15 cellular contexts compared by ENCODE assay signal in genomic region chr3:74445541-74445940, GRCh38.
DNase-seq lines count a peak whose midpoint lies in the region; ATAC-seq and TF ChIP-seq lines count a peak whose summit lies in the region.
"Had no signal": no experiment of that assay in that cellular context is flagged by ENCODE, and none has a peak within 500 bp of the region (broad histone marks: within the 10 kb centered on the region; RNA-seq: fewer than 3 reads in every experiment).

No MANE protein-coding gene starts in this region.

- H3K27ac Mint-ChIP-seq in stimulated activated memory B cell treated with anti-CD40 and anti-IgM and Interleukin-4, amounts not matched to agents 10 μg/mL and 1 μg/mL and 100 μg/mL, for 72 hours: no peak overlapping the region
- H3K27ac Mint-ChIP-seq: B cell; CD8-positive, alpha-beta T cell; H9 had no signal

- H3K36me3 ChIP-seq in uterus: no peaks in the 10 kb centered on the region
- H3K36me3 ChIP-seq: BLaER1 treated with 17β-estradiol and CSF1 and Interleukin-3, amounts not matched to agents 10 nM and 100 nM had no signal

- H3K4me1 ChIP-seq in uterus: no peaks in the 10 kb centered on the region
- H3K4me1 ChIP-seq: BLaER1 treated with 17β-estradiol and CSF1 and Interleukin-3, amounts not matched to agents 10 nM and 100 nM had no signal

- no peaks in the 10 kb centered on the region for H3K4me1 Mint-ChIP-seq in stimulated activated memory B cell treated with anti-CD40 and anti-IgM and Interleukin-4, amounts not matched to agents 10 μg/mL and 1 μg/mL and 100 μg/mL, for 72 hours
- H3K4me1 Mint-ChIP-seq: B cell, H9 had no signal

- H3K4me3 ChIP-seq in AG10803 (ENCODE audit: low read length): no peak overlapping the region
- no peak overlapping the region for H3K4me3 ChIP-seq in choroid plexus epithelial cell (ENCODE audit: low read depth, low read length)
- H3K4me3 ChIP-seq in uterus: no peak overlapping the region
- H3K4me3 ChIP-seq: BLaER1 treated with 17β-estradiol and CSF1 and Interleukin-3, amounts not matched to agents 10 nM and 100 nM had no signal

- intact Hi-C loops in uterus (cut with DNase I; ENCODE audit: low total_unique reads): no loop called here

- no peaks in the 10 kb centered on the region for H3K36me3 Mint-ChIP-seq in stimulated activated memory B cell treated with anti-CD40 and anti-IgM and Interleukin-4, amounts not matched to agents 10 μg/mL and 1 μg/mL and 100 μg/mL, for 72 hours
- H3K36me3 Mint-ChIP-seq: CD8-positive, alpha-beta T cell had no signal

- no peaks in the 10 kb centered on the region for H3K27me3 ChIP-seq in uterus
- H3K27me3 ChIP-seq: BLaER1 treated with 17β-estradiol and CSF1 and Interleukin-3, amounts not matched to agents 10 nM and 100 nM had no signal

- peak; percentile 82 for DNase-seq in AG10803 (ENCODE audit: low read depth)
- peak; percentile 44 for DNase-seq in GM04503 (ENCODE audit: low read depth)
- DNase-seq in choroid plexus epithelial cell (ENCODE audit: low read depth): peak; percentile 15
- DNase-seq in uterus: no peak
- no peak for DNase-seq in NCI-H510A treated with DMSO at 0.1 percent for 48 hours (lab: John Stamatoyannopoulos, UW)
- DNase-seq: CD8-positive, alpha-beta T cell; DMS 273 treated with DMSO at 0.1 percent for 48 hours; DMS53; DND-41; H9 had no signal

- no peak overlapping the region for H3K4me3 Mint-ChIP-seq in stimulated activated memory B cell treated with anti-CD40 and anti-IgM and Interleukin-4, amounts not matched to agents 10 μg/mL and 1 μg/mL and 100 μg/mL, for 72 hours
- H3K4me3 Mint-ChIP-seq: B cell; CD8-positive, alpha-beta T cell; H9 had no signal

- no peak for TF ChIP-seq CTCF in AG10803 (conservative IDR thresholded peaks at IDR 0.05; ENCODE audit: low read length)
- no peak for TF ChIP-seq CTCF in choroid plexus epithelial cell (conservative IDR thresholded peaks at IDR 0.05; ENCODE audit: low read depth, low read length)
- TF ChIP-seq CTCF in uterus (IDR thresholded peaks at IDR 0.05): no peak

- TF ChIP-seq POLR2A in uterus (IDR thresholded peaks at IDR 0.05): no peak

- no peaks in the 10 kb centered on the region for H3K27me3 Mint-ChIP-seq in stimulated activated memory B cell treated with anti-CD40 and anti-IgM and Interleukin-4, amounts not matched to agents 10 μg/mL and 1 μg/mL and 100 μg/mL, for 72 hours
- H3K27me3 Mint-ChIP-seq: B cell had no signal

- no peak for ATAC-seq in HG03565 (IDR thresholded peaks at IDR 0.05; ENCODE audit: unreplicated experiment)
- no peak for ATAC-seq in stimulated activated memory B cell treated with anti-CD40 and anti-IgM and Interleukin-4, amounts not matched to agents 10 μg/mL and 1 μg/mL and 100 μg/mL, for 72 hours
- ATAC-seq: CD8-positive, alpha-beta T cell had no signal

- peaks cover 8% of the 10 kb centered on the region for H3K9me3 Mint-ChIP-seq in stimulated activated memory B cell treated with anti-CD40 and anti-IgM and Interleukin-4, amounts not matched to agents 10 μg/mL and 1 μg/mL and 100 μg/mL, for 72 hours
- H3K9me3 Mint-ChIP-seq: H9 had no signal

- H3K27ac ChIP-seq in uterus: no peak overlapping the region
- H3K27ac ChIP-seq: BLaER1 treated with 17β-estradiol and CSF1 and Interleukin-3, amounts not matched to agents 10 nM and 100 nM; KMS-11 had no signal

- H3K9me3 ChIP-seq in uterus: no peaks in the 10 kb centered on the region
- H3K9me3 ChIP-seq: BLaER1 treated with 17β-estradiol and CSF1 and Interleukin-3, amounts not matched to agents 10 nM and 100 nM had no signal

Comparison
In these comparisons a context has a peak if more than half of its experiments do, and no peak if none do; other contexts are left out.
1. DNase-seq: peak in AG10803 (single experiment), GM04503 (single experiment) and choroid plexus epithelial cell (single experiment); none in uterus (0 of 2) and NCI-H510A treated with DMSO at 0.1 percent for 48 hours (single experiment).